7 cellular contexts compared by ENCODE assay signal in genomic region chr19:54286283-54286682, GRCh38. TPM values are rescaled to one million over a fixed set of nuclear protein-coding genes. Genes with fewer than 3 reads are reported as not detected.
"Had no signal": no experiment of that assay in that cellular context is flagged by ENCODE, and none has a peak within 500 bp of the region (broad histone marks: within the 10 kb centered on the region; RNA-seq: fewer than 3 reads in every experiment).

No MANE protein-coding gene starts in this region.

RNA-seq across cellular contexts. Expression of gene LILRB2, which starts 5.4 kb away (rescaled TPM):
- total RNA-seq: activated CD4-positive, alpha-beta T cell treated with anti-CD3 and anti-CD28 coated beads, Interleukin-2, amount 10 ng/mL, durations not matched to agents 24 days and 14 days; activated naive CD4-positive, alpha-beta T cell treated with anti-CD3 and anti-CD28 coated beads, Interleukin-2, amount 50 U/mL, for 72 hours; activated T-cell treated with anti-CD3 and anti-CD28 coated beads, Interleukin-2, amount 50 U/mL, for 4 hours; M059J; SK-MEL-5 had no signal

RNA-seq across cellular contexts. Expression of gene LILRA5, which starts 26.7 kb away (rescaled TPM):
- total RNA-seq: activated CD4-positive, alpha-beta T cell treated with anti-CD3 and anti-CD28 coated beads, Interleukin-2, amount 10 ng/mL, durations not matched to agents 24 days and 14 days; activated naive CD4-positive, alpha-beta T cell treated with anti-CD3 and anti-CD28 coated beads, Interleukin-2, amount 50 U/mL, for 72 hours; activated T-cell treated with anti-CD3 and anti-CD28 coated beads, Interleukin-2, amount 50 U/mL, for 4 hours; ascending aorta; M059J; SK-MEL-5 had no signal

RNA-seq across cellular contexts. Expression of gene LILRB5, which starts 29.2 kb away (rescaled TPM):
- total RNA-seq: activated CD4-positive, alpha-beta T cell treated with anti-CD3 and anti-CD28 coated beads, Interleukin-2, amount 10 ng/mL, durations not matched to agents 24 days and 14 days; activated naive CD4-positive, alpha-beta T cell treated with anti-CD3 and anti-CD28 coated beads, Interleukin-2, amount 50 U/mL, for 72 hours; activated T-cell treated with anti-CD3 and anti-CD28 coated beads, Interleukin-2, amount 50 U/mL, for 4 hours; M059J; SK-MEL-5 had no signal

RNA-seq across cellular contexts. Expression of gene LILRA6, which starts 43.7 kb away (rescaled TPM):
- total RNA-seq: activated naive CD4-positive, alpha-beta T cell treated with anti-CD3 and anti-CD28 coated beads, Interleukin-2, amount 50 U/mL, for 72 hours; activated T-cell treated with anti-CD3 and anti-CD28 coated beads, Interleukin-2, amount 50 U/mL, for 4 hours; body of pancreas; M059J had no signal

RNA-seq across cellular contexts. Expression of gene LILRA4, which starts 52.7 kb away (rescaled TPM):
- total RNA-seq: activated CD4-positive, alpha-beta T cell treated with anti-CD3 and anti-CD28 coated beads, Interleukin-2, amount 10 ng/mL, durations not matched to agents 24 days and 14 days; activated naive CD4-positive, alpha-beta T cell treated with anti-CD3 and anti-CD28 coated beads, Interleukin-2, amount 50 U/mL, for 72 hours; activated T-cell treated with anti-CD3 and anti-CD28 coated beads, Interleukin-2, amount 50 U/mL, for 4 hours; ascending aorta; body of pancreas; M059J; SK-MEL-5 had no signal
